In the genomic region with DNA sequence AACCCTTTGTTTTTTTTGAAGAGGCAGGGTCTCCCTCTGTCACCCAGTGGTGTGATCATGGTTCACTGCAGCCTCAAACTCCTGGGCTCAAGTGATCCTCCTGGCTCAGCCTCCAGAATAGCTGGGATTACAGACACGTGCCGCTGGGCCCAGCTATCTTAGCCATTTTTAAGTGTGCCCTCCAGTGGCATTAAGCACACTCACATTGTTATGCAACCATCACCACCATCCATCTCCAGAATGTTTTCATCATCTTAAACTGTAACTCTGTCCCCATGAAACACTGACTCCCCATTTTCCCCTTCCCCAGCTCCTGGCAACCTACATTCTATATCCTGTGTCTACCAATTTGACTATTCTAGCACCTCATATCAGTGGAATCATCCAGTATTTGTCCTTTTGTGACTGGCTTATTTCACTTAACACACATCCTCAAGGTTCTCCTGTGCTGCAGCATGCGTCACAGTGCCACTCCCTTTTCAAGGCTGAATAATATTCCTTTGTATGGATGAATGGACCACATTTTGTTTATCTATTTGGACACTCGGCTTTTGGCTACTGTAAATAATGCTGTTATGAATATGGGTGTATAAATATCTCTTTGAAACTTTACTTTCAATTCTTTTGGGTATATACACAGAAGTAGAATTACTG, we compare ENCODE assay signal across 19 cellular contexts.
"Had no signal": no experiment of that assay in that cellular context is flagged by ENCODE, and none has a peak within 500 bp of the region (broad histone marks: within the 10 kb centered on the region; RNA-seq: fewer than 3 reads in every experiment).

No MANE protein-coding gene starts in this region.

- H3K4me3 Mint-ChIP-seq: activated CD4-positive, alpha-beta T cell treated with anti-CD3 and anti-CD28 coated beads, Interleukin-2, amount 10 ng/mL, durations not matched to agents 7 days and 5 days; activated CD8-positive, alpha-beta T cell treated with anti-CD3 and anti-CD28 coated beads, Interleukin-2, amount 10 ng/mL, durations not matched to agents 7 days and 5 days; activated naive CD4-positive, alpha-beta T cell treated with anti-CD3 and anti-CD28 coated beads for 36 hours; activated T-cell treated with anti-CD3 and anti-CD28 coated beads, Interleukin-2, amount 50 U/mL, for 24 hours; immature natural killer cell; stimulated activated naive CD8-positive, alpha-beta T cell treated with anti-CD3 and anti-CD28 coated beads, Interleukin-15, Interleukin-2, amounts not matched to agents 100 ng/mL and 50 ng/mL, for 24 hours had no signal

- ATAC-seq: activated CD4-positive, CD25-positive, alpha-beta regulatory T cell treated with anti-CD3 and anti-CD28 coated beads, Interleukin-2, amount 50 U/mL, for 24 hours; activated CD8-positive, alpha-beta T cell treated with anti-CD3 and anti-CD28 coated beads, Interleukin-2, amount 10 ng/mL, durations not matched to agents 7 days and 5 days; left ventricle myocardium superior had no signal

- DNase-seq: activated CD4-positive, alpha-beta T cell treated with anti-CD3 and anti-CD28 coated beads, Interleukin-2, amount 10 ng/mL, durations not matched to agents 7 days and 5 days; activated CD8-positive, alpha-beta T cell treated with anti-CD3 and anti-CD28 coated beads, Interleukin-2, amount 10 ng/mL, durations not matched to agents 7 days and 5 days; activated naive CD4-positive, alpha-beta T cell treated with anti-CD3 and anti-CD28 coated beads for 36 hours; activated T-cell treated with anti-CD3 and anti-CD28 coated beads, Interleukin-2, amount 50 U/mL, for 24 hours; cerebellar nuclear complex; cortex of kidney; immature natural killer cell; kidney glomerular epithelial cell; left ventricle myocardium superior; stimulated activated CD4-positive, alpha-beta T cell treated with anti-CD3 and anti-CD28 coated beads, Interleukin-2, amount 100 ng/mL, for 24 hours; transverse colon had no signal

- H3K27ac Mint-ChIP-seq: activated CD4-positive, alpha-beta T cell treated with anti-CD3 and anti-CD28 coated beads, Interleukin-2, amount 10 ng/mL, durations not matched to agents 7 days and 5 days; activated CD8-positive, alpha-beta T cell treated with anti-CD3 and anti-CD28 coated beads, Interleukin-2, amount 10 ng/mL, durations not matched to agents 7 days and 5 days; activated naive CD4-positive, alpha-beta T cell treated with anti-CD3 and anti-CD28 coated beads for 36 hours; activated T-cell treated with anti-CD3 and anti-CD28 coated beads, Interleukin-2, amount 50 U/mL, for 24 hours; activated T-helper 2 cell treated with anti-CD3 and anti-CD28 coated beads, Interferon-gamma antibody, Interleukin-2, Interleukin-4, amounts not matched to agents 10 μg/mL and 5 μg/mL and 100 μg/mL, durations not matched to agents 14 hours and 24 hours and 36 hours; stimulated activated naive CD8-positive, alpha-beta T cell treated with anti-CD3 and anti-CD28 coated beads, Interleukin-15, Interleukin-2, amounts not matched to agents 100 ng/mL and 50 ng/mL, for 24 hours had no signal

- H3K4me1 ChIP-seq: ascending aorta, breast epithelium, prostate gland, right atrium auricular region had no signal

- H3K36me3 Mint-ChIP-seq: immature natural killer cell had no signal

- H3K9me3 ChIP-seq: ascending aorta, breast epithelium, prostate gland, right atrium auricular region, transverse colon, vagina had no signal

- H3K9me3 Mint-ChIP-seq: activated CD4-positive, alpha-beta T cell treated with anti-CD3 and anti-CD28 coated beads, Interleukin-2, amount 10 ng/mL, durations not matched to agents 7 days and 5 days; activated naive CD4-positive, alpha-beta T cell treated with anti-CD3 and anti-CD28 coated beads for 36 hours; activated T-cell treated with anti-CD3 and anti-CD28 coated beads, Interleukin-2, amount 50 U/mL, for 24 hours; activated T-helper 2 cell treated with anti-CD3 and anti-CD28 coated beads, Interferon-gamma antibody, Interleukin-2, Interleukin-4, amounts not matched to agents 10 μg/mL and 5 μg/mL and 100 μg/mL, durations not matched to agents 14 hours and 24 hours and 36 hours; immature natural killer cell; stimulated activated naive CD8-positive, alpha-beta T cell treated with anti-CD3 and anti-CD28 coated beads, Interleukin-15, Interleukin-2, amounts not matched to agents 100 ng/mL and 50 ng/mL, for 24 hours had no signal

- H3K27me3 Mint-ChIP-seq: activated T-cell treated with anti-CD3 and anti-CD28 coated beads, Interleukin-2, amount 50 U/mL, for 24 hours had no signal

- H3K4me3 ChIP-seq: ascending aorta, breast epithelium, prostate gland, right atrium auricular region, transverse colon, vagina had no signal

- H3K27ac ChIP-seq: ascending aorta, breast epithelium, prostate gland, right atrium auricular region, transverse colon, vagina had no signal

- H3K27me3 ChIP-seq: ascending aorta, right atrium auricular region, vagina had no signal

- H3K36me3 ChIP-seq: ascending aorta, breast epithelium, prostate gland, right atrium auricular region, transverse colon, vagina had no signal
